In the genomic region with DNA sequence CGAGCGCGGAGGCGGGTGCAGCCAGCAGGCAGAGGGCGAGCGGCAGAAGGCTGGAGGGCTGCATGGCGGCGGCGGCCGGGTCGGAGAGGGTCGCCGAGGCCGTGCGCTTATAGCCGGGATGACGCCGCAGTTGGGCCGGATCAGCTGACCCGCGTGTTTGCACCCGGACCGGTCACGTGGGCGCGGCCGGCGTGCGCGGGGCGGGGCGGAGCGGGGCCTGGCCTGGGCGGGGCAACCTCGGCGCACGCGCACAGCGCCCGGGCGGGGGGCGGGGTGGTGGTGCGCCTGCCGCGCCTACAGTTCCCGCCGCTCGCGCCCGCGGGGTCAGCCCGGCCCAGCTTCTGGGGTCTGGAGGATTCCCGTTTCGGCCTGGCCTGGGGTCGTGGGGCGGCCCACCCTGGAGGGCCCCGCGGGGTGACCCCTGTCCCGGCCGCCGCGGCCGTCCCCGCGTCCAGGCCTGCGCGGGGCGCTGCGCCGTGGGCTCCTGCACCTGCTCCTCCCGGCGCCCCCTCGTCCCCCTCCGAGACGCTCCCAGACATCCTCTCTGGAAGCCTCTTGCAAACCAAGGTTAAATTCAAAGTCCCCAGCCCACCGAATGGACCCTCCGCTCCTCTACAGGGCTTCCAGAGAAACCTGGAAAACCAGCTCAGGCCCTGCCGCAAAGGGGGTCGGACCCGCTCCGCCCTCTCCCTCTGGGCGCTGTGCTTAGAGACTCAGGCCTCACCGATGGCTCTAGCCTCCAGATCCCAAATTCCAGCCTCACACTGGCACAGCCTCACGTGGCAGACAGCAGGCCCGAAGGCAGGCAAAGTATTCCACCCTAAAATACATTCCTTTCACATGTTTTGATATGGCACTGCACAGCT, we compare ENCODE assay signal across 8 cellular contexts. TPM values are rescaled to one million over a fixed set of nuclear protein-coding genes. Genes with fewer than 3 reads are reported as not detected.
A peak's percentile ranks its signal among the peaks of the same experiment; 100 is the strongest.
DNase-seq lines count a peak whose midpoint lies in the region; ATAC-seq and TF ChIP-seq lines count a peak whose summit lies in the region.

TSS of gene CTSD (minus strand) at position 132 of the 866 bp plus-strand sequence. CDS start at position 64, 68 bp downstream.

- H4K20me1 ChIP-seq in neural progenitor cell (ENCODE audit: low read depth) = no peaks in the 10 kb centered on the region

- DNase-seq in Calu3 (peak; percentile 91), HuH-7 (ENCODE audit: low spot score) (peak; percentile 99), RWPE2 (ENCODE audit: low spot score) (no peak), fibroblast of villous mesenchyme (ENCODE audit: low read depth) (peak; percentile 77), neural progenitor cell (ENCODE audit: low spot score) (peak; percentile 93)
- peak; percentile 95 for DNase-seq in activated effector memory CD4-positive, alpha-beta T cell treated with anti-CD3 and anti-CD28 coated beads, Interleukin-2, amount 50 U/mL, for 16 hours

- H3K4me2 ChIP-seq in neural progenitor cell = peak within 1 kb of the TSS; percentile 100

- TF ChIP-seq CTCF in Calu3 (IDR thresholded peaks at IDR 0.05; ENCODE audit: unreplicated experiment) = no peak
- no peak for TF ChIP-seq CTCF in RWPE2 (IDR thresholded peaks at IDR 0.05; ENCODE audit: poor library complexity, severe bottlenecking)
- TF ChIP-seq CTCF in fibroblast of villous mesenchyme (IDR thresholded peaks at IDR 0.05; ENCODE audit: insufficient read depth, low read depth, low read length) = no peak
- TF ChIP-seq CTCF in neural progenitor cell (IDR thresholded peaks at IDR 0.05) = peak; percentile 13

- H2AFZ ChIP-seq in neural progenitor cell (replicated peaks) = peak within 1 kb of the TSS; percentile 69

- H3K36me3 ChIP-seq in RWPE2 (ENCODE audit: low read depth) = peaks cover 32% of the 10 kb centered on the region
- H3K36me3 ChIP-seq in neural progenitor cell = no peaks in the 10 kb centered on the region
- peaks cover 0 to 9% of the 10 kb centered on the region in 2 donors for H3K36me3 ChIP-seq in stomach smooth muscle (ENCODE audit: control insufficient read depth in 2 of 2, insufficient read depth in 2 of 2, low read length in 2 of 2)

- H3K9me3 Mint-ChIP-seq in Calu3 (ENCODE audit: low read depth, unreplicated experiment) = no peaks in the 10 kb centered on the region
- no peaks in the 10 kb centered on the region for H3K9me3 Mint-ChIP-seq in neural progenitor cell

- H3F3A ChIP-seq in neural progenitor cell (ENCODE audit: low read depth) = no peaks in the 10 kb centered on the region

- H3K9ac ChIP-seq in neural progenitor cell = peak within 1 kb of the TSS; percentile 89
- peak within 1 kb of the TSS; percentile 44 to 71 for H3K9ac ChIP-seq in stomach smooth muscle (ENCODE audit: low read length in 2 of 2)

- intact Hi-C loops in Calu3 (cut with micrococcal nuclease; ENCODE audit: unreplicated experiment) = loop anchor here (5.0 kb wide), 1 partner anchor 68 kb away; the partner anchor contains the start of gene SYT8

- H3K9me3 ChIP-seq in RWPE2 (ENCODE audit: severe bottlenecking) (no peaks in the 10 kb centered on the region), neural progenitor cell (ENCODE audit: low read depth) (no peaks in the 10 kb centered on the region), stomach smooth muscle (ENCODE audit: control insufficient read depth in 2 of 2, low read length in 2 of 2) (no peaks in the 10 kb centered on the region)

- H3K4me1 ChIP-seq in RWPE2 (ENCODE audit: insufficient read depth, poor library complexity, severe bottlenecking) = peaks cover 9% of the 10 kb centered on the region
- H3K4me1 ChIP-seq in neural progenitor cell = no peaks in the 10 kb centered on the region
- peaks cover 41% of the 10 kb centered on the region for H3K4me1 ChIP-seq in stomach smooth muscle (ENCODE audit: control insufficient read depth, insufficient read depth, low read length)

- H3K4me3 Mint-ChIP-seq in Calu3 (ENCODE audit: low read depth, unreplicated experiment) (peak within 1 kb of the TSS; percentile 74), neural progenitor cell (peak within 1 kb of the TSS; percentile 96)

- peaks cover 13% of the 10 kb centered on the region for H3K79me2 ChIP-seq in neural progenitor cell (ENCODE audit: low read depth)

- CTCF ChIA-PET in Calu3 (lab: Charles Lee) = interaction anchor here (0.6 to 1.7 kb wide), 5 partner anchors 14 to 131 kb away, joined by 3 to 8 read pairs (median 5); partner anchors contain the start of gene SYT8

- ATAC-seq in GM21360 (IDR thresholded peaks at IDR 0.05; ENCODE audit: unreplicated experiment) = peak; percentile 64
- ATAC-seq in RWPE2 (ENCODE audit: low read depth) = peak; percentile 48

- H3K4me3 ChIP-seq in RWPE2 (ENCODE audit: severe bottlenecking) (peak within 1 kb of the TSS; percentile 83), fibroblast of villous mesenchyme (ENCODE audit: low read depth, low read length) (peak within 1 kb of the TSS; percentile 74), neural progenitor cell (peak within 1 kb of the TSS; percentile 99), stomach smooth muscle (ENCODE audit: low read length in 2 of 2) (peak within 1 kb of the TSS; percentile 66 to 80)

- H3K27ac Mint-ChIP-seq in Calu3 (ENCODE audit: unreplicated experiment) = peak within 1 kb of the TSS; percentile 88
- H3K27ac Mint-ChIP-seq in neural progenitor cell = peak within 1 kb of the TSS; percentile 97

- no peaks in the 10 kb centered on the region for H3K27me3 ChIP-seq in RWPE2 (ENCODE audit: insufficient read depth, poor library complexity, severe bottlenecking)
- H3K27me3 ChIP-seq in neural progenitor cell = no peaks in the 10 kb centered on the region
- no peaks in the 10 kb centered on the region for H3K27me3 ChIP-seq in stomach smooth muscle (ENCODE audit: control insufficient read depth in 1 of 2, insufficient read depth in 2 of 2, low read length in 2 of 2)

- H3K4me1 Mint-ChIP-seq in Calu3 (ENCODE audit: low read depth, unreplicated experiment) (peaks cover 25% of the 10 kb centered on the region), neural progenitor cell (peaks cover 11% of the 10 kb centered on the region)

- H3K36me3 Mint-ChIP-seq in Calu3 (ENCODE audit: insufficient read depth, unreplicated experiment) (peaks cover 47% of the 10 kb centered on the region), neural progenitor cell (no peaks in the 10 kb centered on the region)

- H3K27ac ChIP-seq in RWPE2 (ENCODE audit: poor library complexity, severe bottlenecking) (peak within 1 kb of the TSS; percentile 63), neural progenitor cell (no peak within 1 kb of the TSS), stomach smooth muscle (ENCODE audit: low read length) (no peak within 1 kb of the TSS)

- no peaks in the 10 kb centered on the region for H3K27me3 Mint-ChIP-seq in Calu3 (ENCODE audit: unreplicated experiment)
- H3K27me3 Mint-ChIP-seq in neural progenitor cell (ENCODE audit: insufficient read depth, low read depth) = peaks cover 2% of the 10 kb centered on the region

- TSS peak; percentile 65 for BruUV-seq in Calu3 (replicated peaks; lab: Mats Ljungman, UMichigan)

RNA-seq across cellular contexts. Expression of gene CTSD, which starts in this region (rescaled TPM):
- 531 and 685 TPM in 2 replicates for total RNA-seq in Calu3 (2022)
- 63.9 and 84.1 TPM in 2 replicates for total RNA-seq in fibroblast of villous mesenchyme
- 38.2 and 94.6 TPM in 2 replicates for total RNA-seq in neural progenitor cell (ENCODE audit: low replicate concordance)
